In genomic region chr19:35292421-35292820, GRCh38 we compare ENCODE assay signal across 30 cellular contexts. TPM values are rescaled to one million over a fixed set of nuclear protein-coding genes. Genes with fewer than 3 reads are reported as not detected.
"Had no signal": no experiment of that assay in that cellular context is flagged by ENCODE, and none has a peak within 500 bp of the region (broad histone marks: within the 10 kb centered on the region; RNA-seq: fewer than 3 reads in every experiment).

No MANE protein-coding gene starts in this region.

- H2AFZ ChIP-seq: parathyroid adenoma had no signal

- H3K27ac ChIP-seq: heart left ventricle, neutrophil, parathyroid adenoma, thyroid gland had no signal

- H3K36me3 ChIP-seq: heart left ventricle, neutrophil, thyroid gland had no signal

- H3K4me3 Mint-ChIP-seq: activated naive CD8-positive, alpha-beta T cell treated with anti-CD3 and anti-CD28 coated beads for 36 hours; activated T-cell treated with anti-CD3 and anti-CD28 coated beads, Interleukin-2, amount 50 U/mL, for 4 hours; mesothelial cell of epicardium; naive thymus-derived CD8-positive, alpha-beta T cell; T-helper 1 cell treated with Interleukin-12 subunit alpha and Interleukin-12 subunit beta and Interleukin-4 antibody, amounts not matched to agents 30 μg/mL and 1 μg/mL, for 36 hours had no signal

- H3K27me3 ChIP-seq: thyroid gland had no signal

- H3K4me1 ChIP-seq: heart left ventricle, thyroid gland had no signal

- H3K4me3 ChIP-seq: heart left ventricle, lung, thyroid gland had no signal

- DNase-seq: activated CD4-positive, alpha-beta T cell treated with anti-CD3 and anti-CD28 coated beads for 4 hours; activated CD4-positive, alpha-beta T cell treated with anti-CD3 and anti-CD28 coated beads, Interleukin-2, amount 50 U/mL, for 48 hours; activated CD4-positive, CD25-positive, alpha-beta regulatory T cell; activated CD8-positive, alpha-beta memory T cell treated with anti-CD3 and anti-CD28 coated beads, Interleukin-2, amount 50 U/mL, for 48 hours; activated naive CD4-positive, alpha-beta T cell treated with Interleukin-2 at 50 U/mL for 16 hours; activated naive CD8-positive, alpha-beta T cell treated with anti-CD3 and anti-CD28 coated beads for 36 hours; activated T-cell treated with anti-CD3 and anti-CD28 coated beads, Interleukin-2, amount 50 U/mL, for 4 hours; amniotic stem cell; cerebellar nuclear complex; cortex of kidney; heart left ventricle; naive thymus-derived CD8-positive, alpha-beta T cell; right cardiac atrium; stimulated activated CD4-positive, alpha-beta T cell treated with anti-CD3 and anti-CD28 coated beads, Interleukin-4, amount 100 ng/mL, for 24 hours; stimulated activated naive CD4-positive, alpha-beta T cell treated with Interleukin-2 at 50 U/mL for 16 hours; T1000 had no signal

- H3K9me3 ChIP-seq: heart left ventricle, neutrophil, thyroid gland had no signal

- H3K9ac ChIP-seq: parathyroid adenoma had no signal

- H3K36me3 Mint-ChIP-seq: activated naive CD8-positive, alpha-beta T cell treated with anti-CD3 and anti-CD28 coated beads for 36 hours; mesothelial cell of epicardium; naive thymus-derived CD8-positive, alpha-beta T cell had no signal

- H3K9me3 Mint-ChIP-seq: activated naive CD8-positive, alpha-beta T cell treated with anti-CD3 and anti-CD28 coated beads for 36 hours; activated T-cell treated with anti-CD3 and anti-CD28 coated beads, Interleukin-2, amount 50 U/mL, for 4 hours; activated T-helper 2 cell treated with anti-CD3 and anti-CD28 coated beads, Interferon-gamma antibody, Interleukin-2, Interleukin-4, amounts not matched to agents 10 μg/mL and 5 μg/mL and 100 μg/mL, durations not matched to agents 14 hours and 24 hours and 36 hours; mesothelial cell of epicardium; naive thymus-derived CD8-positive, alpha-beta T cell; T-helper 1 cell treated with Interleukin-12 subunit alpha and Interleukin-12 subunit beta and Interleukin-4 antibody, amounts not matched to agents 30 μg/mL and 1 μg/mL, for 36 hours had no signal

- H3K27ac Mint-ChIP-seq: activated naive CD8-positive, alpha-beta T cell treated with anti-CD3 and anti-CD28 coated beads for 36 hours; activated T-helper 2 cell treated with anti-CD3 and anti-CD28 coated beads, Interferon-gamma antibody, Interleukin-2, Interleukin-4, amounts not matched to agents 10 μg/mL and 5 μg/mL and 100 μg/mL, durations not matched to agents 14 hours and 24 hours and 36 hours; mesothelial cell of epicardium; T-helper 1 cell treated with Interleukin-12 subunit alpha and Interleukin-12 subunit beta and Interleukin-4 antibody, amounts not matched to agents 30 μg/mL and 1 μg/mL, for 36 hours had no signal

- H3K27me3 Mint-ChIP-seq: activated naive CD8-positive, alpha-beta T cell treated with anti-CD3 and anti-CD28 coated beads for 36 hours had no signal

- H3K4me1 Mint-ChIP-seq: activated naive CD8-positive, alpha-beta T cell treated with anti-CD3 and anti-CD28 coated beads for 36 hours had no signal

RNA-seq across cellular contexts. Expression of gene MAG, which starts 0.5 kb away (rescaled TPM):
- total RNA-seq: activated CD8-positive, alpha-beta memory T cell treated with anti-CD3 and anti-CD28 coated beads for 36 hours; bronchial epithelial cell; epithelial cell of proximal tubule; fibroblast of villous mesenchyme; naive thymus-derived CD8-positive, alpha-beta T cell; pulmonary artery endothelial cell; right cardiac atrium had no signal
- polyA plus RNA-seq: keratinocyte had no signal

RNA-seq across cellular contexts. Expression of gene HAMP, which starts 10.1 kb away (rescaled TPM):
- total RNA-seq: bronchial epithelial cell, epithelial cell of proximal tubule, fibroblast of villous mesenchyme, thyroid gland, urinary bladder had no signal
- polyA plus RNA-seq: keratinocyte had no signal

RNA-seq across cellular contexts. Expression of gene CD22, which starts 36.6 kb away (rescaled TPM):
- total RNA-seq: fibroblast of villous mesenchyme, pulmonary artery endothelial cell had no signal
